Comparison of ENCODE assay signal across 5 cellular contexts in genomic region chr22:42143859-42144822, GRCh38. TPM values are rescaled to one million over a fixed set of nuclear protein-coding genes. Genes with fewer than 3 reads are reported as not detected.
DNase-seq lines count a peak whose midpoint lies in the region; ATAC-seq, FAIRE-seq and TF ChIP-seq lines count a peak whose summit lies in the region.
"Not testable (repeated sequence)": the region's sequence is repeated elsewhere in the genome, so short reads cannot be mapped to it uniquely, and the experiment has no call there.

No MANE protein-coding gene starts in this region.

- H3K4me3 Mint-ChIP-seq in activated CD8-positive, alpha-beta T cell treated with anti-CD3 and anti-CD28 coated beads, Interleukin-2, amount 10 ng/mL, durations not matched to agents 7 days and 5 days, result not testable (repeated sequence)

- not testable (repeated sequence) for TF ChIP-seq CTCF in kidney (IDR thresholded peaks at IDR 0.05; ENCODE audit: borderline replicate concordance, extremely low read depth, insufficient read depth); HepG2 (CRISPR knock-in tag; IDR thresholded peaks at IDR 0.05); mucosa of descending colon (IDR thresholded peaks at IDR 0.05)

- not testable (repeated sequence) for TF ChIP-seq EP300 in HepG2 (IDR thresholded peaks at IDR 0.05; ENCODE audit: low read depth in 2 of 2, low read length in 2 of 2); HepG2 (CRISPR knock-in tag; IDR thresholded peaks at IDR 0.05; ENCODE audit: borderline replicate concordance)

- H3K36me3 ChIP-seq in kidney (ENCODE audit: control insufficient read depth in 1 of 2, insufficient read depth in 2 of 2, low read length in 2 of 2); HepG2 (replicated peaks in 1 of 2; ENCODE audit: control insufficient read depth in 1 of 2, insufficient read depth in 2 of 2, low read length in 2 of 2); mucosa of descending colon (ENCODE audit: low read depth): not testable (repeated sequence)
- peaks cover 9 to 13% of the 10 kb centered on the region in 2 experiments for H3K36me3 ChIP-seq in trophoblast cell (ENCODE audit: control insufficient read depth in 1 of 2, insufficient read depth in 2 of 2, low read length in 2 of 2)

- not testable (repeated sequence) for TF ChIP-seq POLR2A in HepG2 (IDR thresholded peaks at IDR 0.05; ENCODE audit: insufficient read depth in 1 of 2, low read depth in 2 of 2, low read length in 2 of 2)

- not testable (repeated sequence) for H3K27ac ChIP-seq in kidney (ENCODE audit: low read depth in 2 of 2, low read length in 2 of 2); HepG2 (ENCODE audit: extremely low read length, insufficient read depth, low read length); trophoblast cell (ENCODE audit: low read depth, low read length)

- not testable (repeated sequence) for H3K36me3 Mint-ChIP-seq in activated CD8-positive, alpha-beta T cell treated with anti-CD3 and anti-CD28 coated beads, Interleukin-2, amount 10 ng/mL, durations not matched to agents 7 days and 5 days (ENCODE audit: low read depth)

- H4K8ac ChIP-seq in trophoblast cell (ENCODE audit: low read depth, low read length), result not testable (repeated sequence)

- CTCF ChIA-PET in activated CD8-positive, alpha-beta T cell treated with anti-CD3 and anti-CD28 coated beads, Interleukin-2, amount 10 ng/mL, durations not matched to agents 7 days and 5 days (lab: Charles Lee); HepG2 (lab: Yijun Ruan, JAX; ENCODE audit: low intra/inter-chr PET ratio, low total read pairs): not testable (repeated sequence)

- not testable (repeated sequence) for H2AFZ ChIP-seq in HepG2 (ENCODE audit: low read length); trophoblast cell (ENCODE audit: insufficient read depth, low read length, poor library complexity)

- H3K27me3 ChIP-seq in HepG2 (ENCODE audit: control insufficient read depth in 1 of 2, insufficient read depth in 2 of 2, low read length in 2 of 2); trophoblast cell (ENCODE audit: insufficient read depth, low read length): not testable (repeated sequence)

- intact Hi-C loops in kidney (cut with DNase I); HepG2 (cut with micrococcal nuclease; ENCODE audit: unreplicated experiment); mucosa of descending colon (cut with DNase I, micrococcal nuclease): not testable (repeated sequence)

- H2AK5ac ChIP-seq in trophoblast cell (ENCODE audit: low read length), result not testable (repeated sequence)

- H3K4me1 Mint-ChIP-seq in activated CD8-positive, alpha-beta T cell treated with anti-CD3 and anti-CD28 coated beads, Interleukin-2, amount 10 ng/mL, durations not matched to agents 7 days and 5 days (ENCODE audit: low read depth), result not testable (repeated sequence)

- H3K23ac ChIP-seq in trophoblast cell (ENCODE audit: low read length), result not testable (repeated sequence)

- not testable (repeated sequence) for H3K79me2 ChIP-seq in HepG2 (ENCODE audit: insufficient read depth, low read length); trophoblast cell (ENCODE audit: control insufficient read depth, insufficient read depth, low read length, poor library complexity)

- not testable (repeated sequence) for FAIRE-seq in kidney (lab: Jason Lieb, UNC)
- FAIRE-seq in HepG2 (lab: Jason Lieb, UNC), result peak; percentile 51

- not testable (repeated sequence) for H4K12ac ChIP-seq in trophoblast cell (ENCODE audit: low read depth, low read length)

- not testable (repeated sequence) for H3K9ac ChIP-seq in kidney (ENCODE audit: low read length in 2 of 2); HepG2 (ENCODE audit: insufficient read depth, low read depth, low read length); trophoblast cell (ENCODE audit: low read length)

- not testable (repeated sequence) for H4K91ac ChIP-seq in trophoblast cell (ENCODE audit: low read depth, low read length)

- not testable (repeated sequence) for H2BK120ac ChIP-seq in trophoblast cell (ENCODE audit: insufficient read depth, low read length, poor library complexity)

- not testable (repeated sequence) for H3K79me1 ChIP-seq in trophoblast cell (ENCODE audit: low read length)

- H3K27ac Mint-ChIP-seq in activated CD8-positive, alpha-beta T cell treated with anti-CD3 and anti-CD28 coated beads, Interleukin-2, amount 10 ng/mL, durations not matched to agents 7 days and 5 days, result peak overlapping the region; percentile 55

- POLR2A ChIA-PET in activated CD8-positive, alpha-beta T cell treated with anti-CD3 and anti-CD28 coated beads, Interleukin-2, amount 10 ng/mL, durations not matched to agents 7 days and 5 days (lab: Charles Lee); HepG2 (lab: Yijun Ruan, JAX): not testable (repeated sequence)

- H3K27me3 Mint-ChIP-seq in activated CD8-positive, alpha-beta T cell treated with anti-CD3 and anti-CD28 coated beads, Interleukin-2, amount 10 ng/mL, durations not matched to agents 7 days and 5 days (ENCODE audit: low read depth), result not testable (repeated sequence)

- DNase-seq in activated CD8-positive, alpha-beta T cell treated with anti-CD3 and anti-CD28 coated beads, Interleukin-2, amount 10 ng/mL, durations not matched to agents 7 days and 5 days; HepG2 (ENCODE audit: low spot score); trophoblast cell: not testable (repeated sequence)
- DNase-seq in kidney, result peak; percentile 72
- DNase-seq in mucosa of descending colon, result peak in 1 of 3 donors; percentile 21

- not testable (repeated sequence) for H3K4me3 ChIP-seq in kidney (ENCODE audit: low read length in 2 of 2); HepG2 (replicated peaks in 1 of 3; ENCODE audit: insufficient read depth in 1 of 3, low read depth in 2 of 3, low read length in 3 of 3); mucosa of descending colon
- H3K4me3 ChIP-seq in trophoblast cell (ENCODE audit: low read depth, low read length), result peak overlapping the region; percentile 46

- not testable (repeated sequence) for H3K9me3 Mint-ChIP-seq in activated CD8-positive, alpha-beta T cell treated with anti-CD3 and anti-CD28 coated beads, Interleukin-2, amount 10 ng/mL, durations not matched to agents 7 days and 5 days (ENCODE audit: insufficient read depth)

- H3K9me3 ChIP-seq in kidney (ENCODE audit: control insufficient read depth in 1 of 2, low read length in 2 of 2); HepG2 (ENCODE audit: low read length); mucosa of descending colon; trophoblast cell (ENCODE audit: insufficient read depth, low read depth, low read length): not testable (repeated sequence)

- not testable (repeated sequence) for H3K4me1 ChIP-seq in kidney (ENCODE audit: control insufficient read depth in 1 of 2, insufficient read depth in 1 of 2, low read depth in 1 of 2, low read length in 2 of 2); mucosa of descending colon (ENCODE audit: low read depth); trophoblast cell (ENCODE audit: control insufficient read depth in 1 of 2, insufficient read depth in 2 of 2, low read length in 2 of 2)
- H3K4me1 ChIP-seq in HepG2 (ENCODE audit: insufficient read depth, low read length), result peaks cover 23% of the 10 kb centered on the region

- not testable (repeated sequence) for H3K18ac ChIP-seq in trophoblast cell (ENCODE audit: low read length)

- BruUV-seq in HepG2 (replicated peaks; lab: Mats Ljungman, UMichigan), result not testable (repeated sequence)

- TF ChIP-seq RAD21 in HepG2 (CRISPR knock-in tag; IDR thresholded peaks at IDR 0.05), result not testable (repeated sequence)

- H4K20me1 ChIP-seq in HepG2 (ENCODE audit: insufficient read depth, low read length), result not testable (repeated sequence)

- not testable (repeated sequence) for ATAC-seq in activated CD8-positive, alpha-beta T cell treated with anti-CD3 and anti-CD28 coated beads, Interleukin-2, amount 10 ng/mL, durations not matched to agents 7 days and 5 days
- ATAC-seq in HepG2 (peak; percentile 51), mucosa of descending colon (peak; percentile 43)

- not testable (repeated sequence) for H2BK12ac ChIP-seq in trophoblast cell (ENCODE audit: low read length)

- H3K4ac ChIP-seq in trophoblast cell (ENCODE audit: low read depth, low read length), result not testable (repeated sequence)

- H3K14ac ChIP-seq in trophoblast cell (ENCODE audit: low read length), result not testable (repeated sequence)

- in situ Hi-C loops in HepG2 (cut with HindIII; ENCODE audit: extremely low pct_ligation_motif_present, low pct_unique_long_range_greater_than_20kb), result not testable (repeated sequence)

- 80% methylated on average over 8 of the region's 20 CpGs for WGBS in HepG2 (ENCODE audit: low lambda C conversion rate)
- no CpG with 5 or more reads among the region's 20 CpGs for WGBS in trophoblast cell (ENCODE audit: extremely low coverage, insufficient coverage, insufficient read length)

- H3K4me2 ChIP-seq in HepG2 (ENCODE audit: low read depth, low read length); trophoblast cell (ENCODE audit: low read length): not testable (repeated sequence)

- not testable (repeated sequence) for H2BK5ac ChIP-seq in trophoblast cell (ENCODE audit: low read depth, low read length, poor library complexity)

RNA-seq across cellular contexts. Expression of gene CYP2D6, which starts 13.5 kb away (rescaled TPM):
- total RNA-seq in activated CD8-positive, alpha-beta T cell treated with anti-CD3 and anti-CD28 coated beads, Interleukin-2, amount 10 ng/mL, durations not matched to agents 7 days and 5 days, result 1 to 10 TPM; 2.9 to 3.6 TPM
- total RNA-seq in kidney (3.2 TPM), HepG2 (2016; rRNA removed; fragmentation: Illumina TruSeq; extraction: Trizol) (0.18 and 1.0 TPM in 2 replicates), mucosa of descending colon (10 to 100 TPM in 1 of 3 donors, 1 to 10 TPM in 2; 3.8 to 10.0 (median 4.7) TPM)
- polyA plus RNA-seq in kidney (ENCODE audit: insufficient read depth, low read depth, low replicate concordance) (0.39 TPM), HepG2 (2011; rRNA removed) (3.7 and 4.4 TPM in 2 replicates)
- 0.53 and 0.61 TPM in 2 replicates for total RNA-seq in HepG2 (2016; cell fraction: cytosol; rRNA removed; fragmentation: Illumina TruSeq; extraction: Trizol; ENCODE audit: low read depth)
- total RNA-seq in HepG2 (2016; cell fraction: insoluble cytoplasmic fraction; rRNA removed; fragmentation: Illumina TruSeq; extraction: Trizol), result 0.22 and 1.2 TPM in 2 replicates
- 0.45 and 0.49 TPM in 2 replicates for total RNA-seq in HepG2 (2016; cell fraction: membrane; rRNA removed; fragmentation: Illumina TruSeq; extraction: Trizol)
- 2.1 TPM in 2 replicates for total RNA-seq in HepG2 (2016; cell fraction: nucleus; rRNA removed; fragmentation: Illumina TruSeq; extraction: Trizol)
- polyA plus RNA-seq in HepG2 (2011; cell fraction: cytosol; rRNA removed), result 1.6 and 2.3 TPM in 2 replicates
- 30.3 and 32.1 TPM in 2 replicates for polyA plus RNA-seq in HepG2 (2011; cell fraction: nucleus; rRNA removed)
- polyA plus RNA-seq in HepG2 (2012), result 1.9 and 2.5 TPM in 2 replicates
- 0.15 and 0.16 TPM in 2 replicates for polyA plus RNA-seq in HepG2 (2016; cell fraction: cytosol; fragmentation: Illumina TruSeq; extraction: Trizol; ENCODE audit: low read depth)
- polyA plus RNA-seq in HepG2 (2016; cell fraction: insoluble cytoplasmic fraction; fragmentation: Illumina TruSeq; extraction: Trizol; ENCODE audit: low read depth), result 0.16 and 0.46 TPM in 2 replicates
- 0.27 and 0.41 TPM in 2 replicates for polyA plus RNA-seq in HepG2 (2016; cell fraction: membrane; fragmentation: Illumina TruSeq; extraction: Trizol; ENCODE audit: low read depth)
- 3.2 and 4.0 TPM in 2 replicates for polyA plus RNA-seq in HepG2 (2016; cell fraction: nucleus; fragmentation: Illumina TruSeq; extraction: Trizol; ENCODE audit: insufficient read depth, low read depth)
- polyA minus RNA-seq in HepG2 (2011; rRNA and poly(A)+ RNA removed; ENCODE audit: low replicate concordance), result 1.3 and 4.2 TPM in 2 replicates
- polyA minus RNA-seq in HepG2 (2011; cell fraction: cytosol; rRNA and poly(A)+ RNA removed), result 1.5 and 1.8 TPM in 2 replicates
- polyA minus RNA-seq in HepG2 (2011; cell fraction: nucleus; rRNA and poly(A)+ RNA removed), result 6.4 and 6.7 TPM in 2 replicates
- 0.31 and 0.48 TPM in 2 replicates for polyA plus RNA-seq in trophoblast cell (2013)

RNA-seq across cellular contexts. Expression of gene NDUFA6, which starts 53.6 kb away (rescaled TPM):
- 100 to 1,000 TPM in 1 of 2 experiments, 10 to 100 TPM in 1; 90.7 to 102 TPM for total RNA-seq in activated CD8-positive, alpha-beta T cell treated with anti-CD3 and anti-CD28 coated beads, Interleukin-2, amount 10 ng/mL, durations not matched to agents 7 days and 5 days
- total RNA-seq in kidney, result 69.0 TPM
- polyA plus RNA-seq in kidney (ENCODE audit: insufficient read depth, low read depth, low replicate concordance), result 317 TPM
- 87.8 and 107 TPM in 2 replicates for total RNA-seq in HepG2 (2016; rRNA removed; fragmentation: Illumina TruSeq; extraction: Trizol)
- total RNA-seq in HepG2 (2016; cell fraction: cytosol; rRNA removed; fragmentation: Illumina TruSeq; extraction: Trizol; ENCODE audit: low read depth), result 30.3 and 32.0 TPM in 2 replicates
- total RNA-seq in HepG2 (2016; cell fraction: insoluble cytoplasmic fraction; rRNA removed; fragmentation: Illumina TruSeq; extraction: Trizol), result 97.5 and 126 TPM in 2 replicates
- total RNA-seq in HepG2 (2016; cell fraction: membrane; rRNA removed; fragmentation: Illumina TruSeq; extraction: Trizol), result 35.9 and 38.9 TPM in 2 replicates
- total RNA-seq in HepG2 (2016; cell fraction: nucleus; rRNA removed; fragmentation: Illumina TruSeq; extraction: Trizol), result 42.2 and 49.2 TPM in 2 replicates
- polyA plus RNA-seq in HepG2 (2011; rRNA removed), result 64.4 and 68.5 TPM in 2 replicates
- polyA plus RNA-seq in HepG2 (2011; cell fraction: cytosol; rRNA removed), result 57.0 and 63.1 TPM in 2 replicates
- polyA plus RNA-seq in HepG2 (2011; cell fraction: nucleus; rRNA removed), result 12.8 and 16.1 TPM in 2 replicates
- 89.3 and 94.8 TPM in 2 replicates for polyA plus RNA-seq in HepG2 (2012)
- polyA plus RNA-seq in HepG2 (2016; cell fraction: cytosol; fragmentation: Illumina TruSeq; extraction: Trizol; ENCODE audit: low read depth), result 38.8 and 39.9 TPM in 2 replicates
- 148 TPM in 2 replicates for polyA plus RNA-seq in HepG2 (2016; cell fraction: insoluble cytoplasmic fraction; fragmentation: Illumina TruSeq; extraction: Trizol; ENCODE audit: low read depth)
- 33.5 and 37.6 TPM in 2 replicates for polyA plus RNA-seq in HepG2 (2016; cell fraction: membrane; fragmentation: Illumina TruSeq; extraction: Trizol; ENCODE audit: low read depth)
- 91.1 and 93.0 TPM in 2 replicates for polyA plus RNA-seq in HepG2 (2016; cell fraction: nucleus; fragmentation: Illumina TruSeq; extraction: Trizol; ENCODE audit: insufficient read depth, low read depth)
- 16.6 and 26.0 TPM in 2 replicates for polyA minus RNA-seq in HepG2 (2011; rRNA and poly(A)+ RNA removed; ENCODE audit: low replicate concordance)
- 16.4 and 21.7 TPM in 2 replicates for polyA minus RNA-seq in HepG2 (2011; cell fraction: cytosol; rRNA and poly(A)+ RNA removed)
- polyA minus RNA-seq in HepG2 (2011; cell fraction: nucleus; rRNA and poly(A)+ RNA removed), result 16.2 and 17.2 TPM in 2 replicates
- 100 to 1,000 TPM in 2 of 3 donors, 10 to 100 TPM in 1; 85.3 to 106 (median 105) TPM for total RNA-seq in mucosa of descending colon
- polyA plus RNA-seq in trophoblast cell (2013), result 106 and 109 TPM in 2 replicates
